ENCODE assay signal across 7 cellular contexts in the genomic region with DNA sequence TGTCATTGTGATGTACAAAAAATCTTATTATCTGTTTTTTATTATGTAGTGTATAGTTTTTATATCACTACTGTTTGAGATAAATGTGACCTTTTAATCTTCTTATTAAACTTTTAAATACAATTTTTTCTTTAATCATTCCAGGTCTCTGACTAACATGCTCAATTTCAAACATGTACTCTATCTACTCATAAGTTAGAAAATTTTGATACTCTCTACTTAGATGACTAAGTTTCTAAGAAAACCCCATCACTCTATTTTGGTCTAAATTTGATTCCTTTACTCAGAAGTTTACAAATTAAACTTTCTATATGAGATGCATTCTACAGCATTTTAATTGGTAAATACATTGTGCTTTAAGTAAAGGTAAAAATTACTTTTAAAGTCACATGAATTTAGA.
"Had no signal": no experiment of that assay in that cellular context is flagged by ENCODE, and none has a peak within 500 bp of the region (broad histone marks: within the 10 kb centered on the region; RNA-seq: fewer than 3 reads in every experiment).

No MANE protein-coding gene starts in this region.

- H3K4me3 Mint-ChIP-seq: GM23338, H9 had no signal

- H3K27ac Mint-ChIP-seq: GM23338, H9 had no signal

- H3K4me1 Mint-ChIP-seq: GM23338, H9 had no signal

- ATAC-seq: GM23338 had no signal

- H3K9me3 Mint-ChIP-seq: GM23338, H9 had no signal

- FAIRE-seq: H1, H54, HTR-8/SVneo had no signal

- DNase-seq: H9, HCEC 1CT, IMR-90 had no signal
